10 cellular contexts compared by ENCODE assay signal in the genomic region with DNA sequence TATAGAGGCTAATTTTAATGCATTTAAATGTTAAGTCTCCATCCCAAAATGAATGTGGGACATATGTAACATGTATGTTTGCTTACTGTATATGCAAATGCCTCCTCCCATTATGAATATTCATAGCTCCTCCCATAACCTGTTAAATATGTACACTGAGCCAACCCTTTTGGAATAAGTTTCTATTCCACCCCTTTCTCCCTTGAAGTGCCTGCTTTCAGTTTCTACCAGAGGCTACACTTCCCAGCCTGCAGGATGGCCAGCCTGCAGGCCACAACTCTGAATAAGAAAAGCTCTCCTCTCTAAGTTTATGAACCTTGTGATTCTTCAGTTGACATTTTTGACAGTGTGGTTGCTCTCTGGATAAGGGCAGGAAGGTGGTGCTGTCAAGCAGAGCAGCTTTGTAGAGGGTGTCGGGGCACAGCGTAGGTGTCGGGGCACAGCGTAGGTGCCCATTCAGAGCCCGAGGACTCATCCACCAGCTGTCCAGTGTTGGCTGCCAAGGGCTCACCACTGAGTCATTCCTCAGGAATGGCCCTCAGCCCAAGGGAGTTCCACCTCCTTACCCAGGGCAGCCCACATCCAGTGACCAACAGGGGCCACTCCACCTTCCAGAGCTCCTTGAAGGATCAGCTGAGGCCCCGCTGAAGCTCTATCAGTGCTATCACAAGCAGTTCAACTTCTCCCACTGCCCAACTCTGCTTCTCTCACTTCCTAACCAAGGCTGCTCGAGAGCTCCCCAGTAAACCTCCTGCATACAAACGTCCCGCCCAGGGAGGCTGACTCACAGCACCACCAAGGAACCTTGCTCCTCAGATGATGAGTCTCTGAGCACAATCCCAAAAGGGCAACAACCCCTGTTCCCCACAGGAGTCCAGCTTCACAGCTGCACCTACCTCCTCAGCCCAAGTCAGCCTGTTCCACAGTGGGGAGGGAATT. TPM values are rescaled to one million over a fixed set of nuclear protein-coding genes. Genes with fewer than 3 reads are reported as not detected.
DNase-seq lines count a peak whose midpoint lies in the region; ATAC-seq, FAIRE-seq and TF ChIP-seq lines count a peak whose summit lies in the region.
"Had no signal": no experiment of that assay in that cellular context is flagged by ENCODE, and none has a peak within 500 bp of the region (broad histone marks: within the 10 kb centered on the region; RNA-seq: fewer than 3 reads in every experiment).

No MANE protein-coding gene starts in this region.

- CTCF ChIA-PET in K562 (lab: Yijun Ruan, JAX; ENCODE audit: low intra/inter-chr PET ratio), result no interaction called here

- no TSS peak for BruUV-seq in K562 (replicated peaks; lab: Mats Ljungman, UMichigan)

- H3K27ac ChIP-seq in heart left ventricle (peak overlapping the region in 11 of 12 donors; percentile 6 to 55 (median 30)), K562 (ENCODE audit: extremely low read depth, low read depth, low read length) (no peak overlapping the region), aorta (ENCODE audit: low read depth in 1 of 2, low read length in 2 of 2) (peak overlapping the region; percentile 7 to 70)

- no peak for TF ChIP-seq EP300 in K562 (IDR thresholded peaks at IDR 0.05; ENCODE audit: low read length)

- H3K4me3 ChIP-seq in heart left ventricle, result no peak overlapping the region
- H3K4me3 ChIP-seq in K562, result no peak overlapping the region
- H3K4me3 ChIP-seq in aorta (ENCODE audit: low read length in 2 of 2), result no peak overlapping the region
- H3K4me3 ChIP-seq: BLaER1 treated with 17β-estradiol and CSF1 and Interleukin-3, amounts not matched to agents 10 nM and 100 nM had no signal

- peaks cover 0 to 5% (median 0%) of the 10 kb centered on the region in 9 donors for H3K27me3 ChIP-seq in heart left ventricle
- H3K27me3 ChIP-seq in K562 (ENCODE audit: control insufficient read depth in 2 of 2, insufficient read depth in 2 of 2, low read length in 2 of 2), result peaks cover 7 to 38% of the 10 kb centered on the region in 2 experiments; a peak in 4 of 5 replicates
- H3K27me3 ChIP-seq in aorta (ENCODE audit: control insufficient read depth in 1 of 2, insufficient read depth in 2 of 2, low read length in 1 of 2), result no peaks in the 10 kb centered on the region
- H3K27me3 ChIP-seq: BLaER1 treated with 17β-estradiol and CSF1 and Interleukin-3, amounts not matched to agents 10 nM and 100 nM had no signal

- no peak for TF ChIP-seq RAD21 in K562 (CRISPR knock-in tag; conservative IDR thresholded peaks at IDR 0.05 in 1 of 2, IDR thresholded peaks at IDR 0.05 in 1 of 2)

- intact Hi-C loops in heart left ventricle (cut with DNase I) (no loop called here), cardiac septum (cut with DNase I) (no loop called here), K562 (cut with micrococcal nuclease) (no loop called here), left colon (cut with DNase I, micrococcal nuclease) (no loop called here), aorta (cut with DNase I) (loop anchor here in 1 of 2 donors (5.0 kb wide), 1 partner anchor 74 kb away; no protein-coding TSS in a partner anchor)

- H3K9ac ChIP-seq in K562 (ENCODE audit: insufficient read depth in 1 of 2, low read depth in 2 of 2, low read length in 2 of 2), result no peak overlapping the region
- H3K9ac ChIP-seq: BLaER1 treated with 17β-estradiol and CSF1 and Interleukin-3, amounts not matched to agents 10 nM and 100 nM had no signal

- H4K20me1 ChIP-seq in K562 (replicated peaks; ENCODE audit: control insufficient read depth, insufficient read depth, low read length), result no peaks in the 10 kb centered on the region
- H4K20me1 ChIP-seq: BLaER1 treated with 17β-estradiol and CSF1 and Interleukin-3, amounts not matched to agents 10 nM and 100 nM had no signal

- no peak for FAIRE-seq in K562 (lab: Jason Lieb, UNC)

- no peak for DNase-seq in heart left ventricle
- DNase-seq in cardiac septum (ENCODE audit: low spot score), result no peak
- no peak for DNase-seq in K562 (ENCODE audit: extremely low read depth in 1 of 4, low spot score in 3 of 4)
- DNase-seq in left colon, result no peak
- peak; percentile 82 to 89 for DNase-seq in aorta
- no peak for DNase-seq in NCI-H2107 (lab: John Stamatoyannopoulos, UW)
- DNase-seq in NCI-H510A treated with DMSO at 0.1 percent for 48 hours (lab: John Stamatoyannopoulos, UW), result no peak
- DNase-seq: H9 had no signal

- H3K9me1 ChIP-seq in K562 (ENCODE audit: control insufficient read depth, insufficient read depth, low read length), result no peaks in the 10 kb centered on the region

- POLR2A ChIA-PET in K562 (lab: Yijun Ruan, JAX), result no interaction called here

- H3K36me3 ChIP-seq in heart left ventricle (peaks cover 0 to 49% (median 6%) of the 10 kb centered on the region in 9 donors), K562 (ENCODE audit: control insufficient read depth, insufficient read depth, low read length) (no peaks in the 10 kb centered on the region), aorta (ENCODE audit: control insufficient read depth in 1 of 2, insufficient read depth in 2 of 2, low read length in 1 of 2) (no peaks in the 10 kb centered on the region)
- H3K36me3 ChIP-seq: BLaER1 treated with 17β-estradiol and CSF1 and Interleukin-3, amounts not matched to agents 10 nM and 100 nM had no signal

- no peak overlapping the region for H2AFZ ChIP-seq in K562 (ENCODE audit: low read depth, low read length)

- WGBS in heart left ventricle, 4 donors, result 75 to 84% (median 79%) methylated on average over 9 of the region's 9 CpGs
- WGBS in K562 (ENCODE audit: insufficient coverage, low coverage, missing lambda C conversion rate), result 2% methylated on average over 4 of the region's 9 CpGs
- 11 to 18% methylated on average over 9 of the region's 9 CpGs for WGBS in aorta, 2 donors

- no peak overlapping the region for H3K4me2 ChIP-seq in K562 (ENCODE audit: insufficient read depth, low read length)

- ATAC-seq in heart left ventricle (peak in 3 of 4 donors; percentile 41 to 61 (median 44)), K562 (no peak), left colon (peak; percentile 70), aorta (ENCODE audit: low FRiP score) (peak; percentile 83), GM19455 (IDR thresholded peaks at IDR 0.05; ENCODE audit: unreplicated experiment) (no peak)

- in situ Hi-C loops in K562 (cut with MboI), result no loop called here

- H3K9me3 ChIP-seq in heart left ventricle (no peaks in the 10 kb centered on the region), K562 (replicated peaks; ENCODE audit: control insufficient read depth, insufficient read depth, low read depth, low read length) (no peaks in the 10 kb centered on the region), aorta (ENCODE audit: control insufficient read depth, low read length) (no peaks in the 10 kb centered on the region)

- peaks cover 2 to 78% (median 39%) of the 10 kb centered on the region in 12 donors for H3K4me1 ChIP-seq in heart left ventricle
- no peaks in the 10 kb centered on the region for H3K4me1 ChIP-seq in K562 (replicated peaks in 1 of 2; ENCODE audit: control insufficient read depth in 2 of 2, insufficient read depth in 2 of 2, low read length in 2 of 2)
- peaks cover 0 to 4% of the 10 kb centered on the region in 2 donors for H3K4me1 ChIP-seq in aorta (ENCODE audit: control insufficient read depth in 1 of 2, insufficient read depth in 2 of 2, low read length in 2 of 2)

- TF ChIP-seq CTCF in heart left ventricle (IDR thresholded peaks at IDR 0.05) (no peak), K562 (IDR thresholded peaks at IDR 0.05 in 2 of 3, conservative IDR thresholded peaks at IDR 0.05 in 1 of 3; ENCODE audit: insufficient read depth in 2 of 3, low read depth in 1 of 3, low read length in 3 of 3) (no peak)

- no peaks in the 10 kb centered on the region for H3K79me2 ChIP-seq in K562 (ENCODE audit: control insufficient read depth, insufficient read depth, low read length)

- TF ChIP-seq POLR2A in heart left ventricle (IDR thresholded peaks at IDR 0.05), result peak in 1 of 2 donors; percentile 11
- TF ChIP-seq POLR2A in K562 (conservative IDR thresholded peaks at IDR 0.05), result no peak

TF ChIP-seq in K562, 482 proteins besides CTCF, POLR2A, EP300 and RAD21 (continues in another document):
- TF ChIP-seq ETV5 (CRISPR knock-in tag; IDR thresholded peaks at IDR 0.05; ENCODE audit: low read depth), result no peak
- TF ChIP-seq MBD2 (IDR thresholded peaks at IDR 0.05; ENCODE audit: borderline replicate concordance, low read depth), result no peak
- no peak for TF ChIP-seq KLF16 (IDR thresholded peaks at IDR 0.05)
- TF ChIP-seq FOSL1 (tag; conservative IDR thresholded peaks at IDR 0.05), result 0 out of 2 replicates have a peak, but pooled peaks have one; percentile 38
- TF ChIP-seq, protein P1, sequence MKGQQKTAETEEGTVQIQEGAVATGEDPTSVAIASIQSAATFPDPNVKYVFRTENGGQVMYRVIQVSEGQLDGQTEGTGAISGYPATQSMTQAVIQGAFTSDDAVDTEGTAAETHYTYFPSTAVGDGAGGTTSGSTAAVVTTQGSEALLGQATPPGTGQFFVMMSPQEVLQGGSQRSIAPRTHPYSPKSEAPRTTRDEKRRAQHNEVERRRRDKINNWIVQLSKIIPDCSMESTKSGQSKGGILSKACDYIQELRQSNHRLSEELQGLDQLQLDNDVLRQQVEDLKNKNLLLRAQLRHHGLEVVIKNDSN (CRISPR knock-in tag; IDR thresholded peaks at IDR 0.05), result no peak
- no peak for TF ChIP-seq MAFF (IDR thresholded peaks at IDR 0.05; ENCODE audit: low read length)
- no peak for TF ChIP-seq ZNF384 (IDR thresholded peaks at IDR 0.05; ENCODE audit: low read depth, low read length)

RNA-seq across cellular contexts. Expression of a gene that starts 31.4 kb away (rescaled TPM):
- total RNA-seq in heart left ventricle, result 100 to 1,000 TPM; 187 to 503 (median 258) TPM
- polyA plus RNA-seq in heart left ventricle, result 100 to 1,000 TPM; 125 to 215 TPM
- 350 TPM for total RNA-seq in cardiac septum
- 0.02 TPM in 1 of 2 replicates, not detected in the other for total RNA-seq in K562 (2011; cell fraction: chromatin; rRNA removed; ENCODE audit: low replicate concordance)
- 0.33 TPM in 1 of 2 replicates, not detected in the other for total RNA-seq in K562 (2011; cell fraction: nucleolus; rRNA removed)
- total RNA-seq in K562 (2011; cell fraction: nucleoplasm; rRNA removed), result not detected in 2 replicates
- total RNA-seq in K562 (2014; rRNA removed), result not detected in 2 replicates
- total RNA-seq in K562 (2014; rRNA removed; fragmentation: Illumina TruSeq; extraction: Trizol), result not detected in 2 replicates
- total RNA-seq in K562 (2015; rRNA removed; fragmentation: Illumina TruSeq; extraction: Trizol), result not detected in 2 replicates
- total RNA-seq in K562 (2021), result 0.40 and 0.53 TPM in 2 replicates
- polyA plus RNA-seq in K562 (2011; rRNA removed), result not detected in 2 replicates
- 0.04 and 0.07 TPM in 2 replicates for polyA plus RNA-seq in K562 (2011; cell fraction: cytosol; rRNA removed)
- 0.01 TPM in 2 replicates for polyA plus RNA-seq in K562 (2011; cell fraction: nucleus; rRNA removed)
- polyA plus RNA-seq in K562 (2012), result 0.01 TPM in 2 replicates
- not detected in 2 replicates for polyA plus RNA-seq in K562 (2014; fragmentation: Illumina TruSeq; extraction: Trizol)
- polyA plus RNA-seq in K562 (2014; fragmentation: Nextera tagmentation; extraction: Ambion mirVana), result not detected
- not detected in 2 replicates for polyA plus RNA-seq in K562 (2014; rRNA removed)
- polyA minus RNA-seq in K562 (2011; rRNA and poly(A)+ RNA removed), result not detected in 2 replicates
- not detected in 2 replicates for polyA minus RNA-seq in K562 (2011; cell fraction: cytosol; rRNA and poly(A)+ RNA removed)
- polyA minus RNA-seq in K562 (2011; cell fraction: nucleus; rRNA and poly(A)+ RNA removed), result not detected in 2 replicates
- 10 to 100 TPM; 42.8 to 48.5 TPM for total RNA-seq in left colon
- 100 to 1,000 TPM; 490 to 619 TPM for total RNA-seq in aorta
- 10 to 100 TPM in 1 of 2 donors, 1 to 10 TPM in 1; 1.3 to 37.3 TPM for polyA plus RNA-seq in aorta

Comparison
In these comparisons a context has a peak if more than half of its experiments do, and no peak if none do; other contexts are left out.
1. ATAC-seq: peak in heart left ventricle (3 of 4), left colon (single experiment) and aorta (single experiment); none in K562 (single experiment) and GM19455 (single experiment).
2. DNase-seq: peak in aorta (2 of 2); none in heart left ventricle (0 of 5), cardiac septum (single experiment), K562 (0 of 4), left colon (0 of 2), NCI-H2107 (single experiment) and NCI-H510A treated with DMSO at 0.1 percent for 48 hours (single experiment).
3. RNA of a gene that starts 31.4 kb away (total RNA-seq): 490 to 619 TPM in aorta, 350 TPM in cardiac septum (single experiment), 187 to 503 TPM in heart left ventricle and 42.8 to 48.5 TPM in left colon; 0.02 to 0.53 TPM in K562; every median in the first group is over 10 times any median in the second.